Comparison of ENCODE assay signal across 8 cellular contexts in genomic region chr9:32552172-32552872, GRCh38. TPM values are rescaled to one million over a fixed set of nuclear protein-coding genes. Genes with fewer than 3 reads are reported as not detected.
DNase-seq lines count a peak whose midpoint lies in the region; ATAC-seq and TF ChIP-seq lines count a peak whose summit lies in the region.

TSS of gene SMIM27 (plus strand) at chr9:32552327. CDS start at chr9:32552435, 108 bp downstream.
TSS of gene TOPORS (minus strand) at chr9:32552586. CDS start at chr9:32552436, 150 bp downstream.

- TF ChIP-seq CTCF in heart right ventricle (IDR thresholded peaks at IDR 0.05) (no peak), progenitor cell of endocrine pancreas (IDR thresholded peaks at IDR 0.05; ENCODE audit: unreplicated experiment) (peak; percentile 11), upper lobe of right lung (IDR thresholded peaks at IDR 0.05) (no peak)

- peak within 1 kb of the TSS; percentile 94 for H3K4me3 Mint-ChIP-seq in progenitor cell of endocrine pancreas (ENCODE audit: low read depth)

- peaks cover 8% of the 10 kb centered on the region for H3K36me3 Mint-ChIP-seq in progenitor cell of endocrine pancreas (ENCODE audit: insufficient read depth)

- H3K9me3 ChIP-seq in heart right ventricle, result no peaks in the 10 kb centered on the region
- no peaks in the 10 kb centered on the region for H3K9me3 ChIP-seq in upper lobe of right lung

- intact Hi-C loops in heart right ventricle (cut with DNase I) (loop anchor here in 1 of 10 donors (1.0 kb wide), 1 partner anchor 20 kb away; no protein-coding TSS in a partner anchor), upper lobe of right lung (cut with DNase I) (no loop called here)

- ATAC-seq in HG02884 (IDR thresholded peaks at IDR 0.05; ENCODE audit: unreplicated experiment) (peak; percentile 69), heart right ventricle (peak; percentile 93 to 97 (median 95)), upper lobe of right lung (peak; percentile 94)

- 0% methylated on average over 46 of the region's 46 CpGs for WGBS in adipose tissue, 3 donors
- WGBS in heart right ventricle, 2 donors, result 0 to 1% methylated on average over 46 of the region's 46 CpGs

- no peaks in the 10 kb centered on the region for H3K9me3 Mint-ChIP-seq in progenitor cell of endocrine pancreas (ENCODE audit: low read depth)

- H3K36me3 ChIP-seq in heart right ventricle (peaks cover 0 to 27% (median 0%) of the 10 kb centered on the region in 9 donors), upper lobe of right lung (peaks cover 8% of the 10 kb centered on the region)

- H3K4me1 Mint-ChIP-seq in progenitor cell of endocrine pancreas (ENCODE audit: low read depth), result peaks cover 16% of the 10 kb centered on the region

- H3K27me3 Mint-ChIP-seq in progenitor cell of endocrine pancreas, result no peaks in the 10 kb centered on the region

- H3K27me3 ChIP-seq in heart right ventricle, result no peaks in the 10 kb centered on the region
- H3K27me3 ChIP-seq in upper lobe of right lung, result no peaks in the 10 kb centered on the region

- H3K27ac ChIP-seq in adipose tissue (ENCODE audit: low read depth, low read length) (peak within 1 kb of the TSS; percentile 88), heart right ventricle (peak within 1 kb of the TSS; percentile 90 to 98 (median 96)), upper lobe of right lung (peak within 1 kb of the TSS; percentile 96)

- peak; percentile 83 for TF ChIP-seq POLR2A in GM15510 (IDR thresholded peaks at IDR 0.05; ENCODE audit: borderline replicate concordance, extremely low read depth, insufficient read length)

- H3K27ac Mint-ChIP-seq in progenitor cell of endocrine pancreas, result peak within 1 kb of the TSS; percentile 99

- H3K4me1 ChIP-seq in heart right ventricle (peaks cover 0 to 38% (median 25%) of the 10 kb centered on the region in 9 donors), upper lobe of right lung (peaks cover 22% of the 10 kb centered on the region)

- H3K4me3 ChIP-seq in heart right ventricle (peak within 1 kb of the TSS; percentile 55 to 96 (median 82)), upper lobe of right lung (peak within 1 kb of the TSS; percentile 71)

- DNase-seq in NCI-H146 treated with DMSO at 0.1 percent for 48 hours (lab: John Stamatoyannopoulos, UW; ENCODE audit: unreplicated experiment) (peak; percentile 94), T-helper 1 cell (peak; percentile 83 to 92 (median 87)), heart right ventricle (peak; percentile 90 to 91), progenitor cell of endocrine pancreas (ENCODE audit: low spot score, unreplicated experiment) (peak; percentile 69), upper lobe of right lung (peak; percentile 96)

RNA-seq across cellular contexts. Expression of gene SMIM27, which starts in this region (rescaled TPM):
- polyA plus RNA-seq in adipose tissue, result 10 to 100 TPM in 1 of 3 donors, 1 to 10 TPM in 2; 3.6 to 14.4 (median 5.5) TPM
- 10 to 100 TPM; 11.3 to 19.6 (median 16.2) TPM for total RNA-seq in heart right ventricle
- polyA plus RNA-seq in heart right ventricle, result 1 to 10 TPM; 3.6 to 6.4 TPM
- total RNA-seq in progenitor cell of endocrine pancreas, result 12.0 and 13.6 TPM in 2 replicates
- 8.8 TPM for total RNA-seq in upper lobe of right lung

RNA-seq across cellular contexts. Expression of gene TOPORS, which starts in this region (rescaled TPM):
- polyA plus RNA-seq in adipose tissue (1 to 10 TPM; 3.2 to 7.5 (median 7.1) TPM), heart right ventricle (1 to 10 TPM; 4.4 to 6.4 TPM)
- total RNA-seq in heart right ventricle (10 to 100 TPM in 3 of 10 donors, 1 to 10 TPM in 7; 7.4 to 11.1 (median 9.1) TPM), progenitor cell of endocrine pancreas (20.7 and 21.6 TPM in 2 replicates), upper lobe of right lung (14.6 TPM)

Comparison
In these comparisons a context has a peak if more than half of its experiments do, and no peak if none do; other contexts are left out.
1. Peak in every context shown above with its lines: DNase-seq, ATAC-seq, H3K4me3 ChIP-seq and H3K27ac ChIP-seq.